In the genomic region with DNA sequence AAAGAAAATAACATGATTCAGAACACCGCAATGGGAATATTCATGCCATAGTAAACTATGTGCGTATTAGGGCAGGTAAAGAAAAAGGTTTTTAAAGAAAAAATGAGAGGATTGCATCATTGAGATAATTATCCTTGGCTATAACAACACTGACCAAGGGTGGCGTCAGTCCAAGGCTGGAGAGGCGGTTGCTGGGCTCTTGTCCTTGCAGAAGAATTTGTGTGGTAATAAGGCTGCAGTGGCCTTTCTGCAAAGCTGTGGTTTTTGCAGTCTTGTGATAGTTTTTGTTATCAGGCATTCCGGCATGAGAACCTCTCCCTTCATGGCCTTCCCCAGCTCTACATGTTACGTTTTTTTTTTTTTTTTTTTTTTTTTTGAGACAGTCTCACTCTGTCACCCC, we compare ENCODE assay signal across 12 cellular contexts. TPM values are rescaled to one million over a fixed set of nuclear protein-coding genes. Genes with fewer than 3 reads are reported as not detected.
DNase-seq lines count a peak whose midpoint lies in the region; ATAC-seq and TF ChIP-seq lines count a peak whose summit lies in the region.
"Had no signal": no experiment of that assay in that cellular context is flagged by ENCODE, and none has a peak within 500 bp of the region (broad histone marks: within the 10 kb centered on the region; RNA-seq: fewer than 3 reads in every experiment).

No MANE protein-coding gene starts in this region.

- DNase-seq in AG20443 (ENCODE audit: low spot score) (peak; percentile 68), MG63 (peak; percentile 32), endodermal cell (no peak), mesenchymal stem cell (peak; percentile 86), foreskin keratinocyte (no peak), sigmoid colon (no peak), ascending aorta (ENCODE audit: low spot score in 2 of 2) (no peak)
- DNase-seq: CD8-positive, alpha-beta T cell; NCI-H2171; spleen had no signal

- no peak overlapping the region for H3K27ac Mint-ChIP-seq in endodermal cell
- H3K27ac Mint-ChIP-seq: CD8-positive, alpha-beta T cell had no signal

- H4K8ac ChIP-seq in mesenchymal stem cell (ENCODE audit: low read length) = no peak overlapping the region

- no peak overlapping the region for H2BK12ac ChIP-seq in mesenchymal stem cell (ENCODE audit: low read length in 2 of 2)

- peaks cover 29% of the 10 kb centered on the region for H3K36me3 Mint-ChIP-seq in endodermal cell (ENCODE audit: low read depth)

- TF ChIP-seq EP300 in sigmoid colon (IDR thresholded peaks at IDR 0.05) = no peak

- no peak overlapping the region for H3K4me3 Mint-ChIP-seq in endodermal cell
- H3K4me3 Mint-ChIP-seq: CD8-positive, alpha-beta T cell; central memory CD8-positive, alpha-beta T cell had no signal

- H3K27ac ChIP-seq in endodermal cell (ENCODE audit: low read depth, low read length) (no peak overlapping the region), mesenchymal stem cell (ENCODE audit: low read length, poor library complexity, severe bottlenecking) (no peak overlapping the region), foreskin keratinocyte (no peak overlapping the region), sigmoid colon (no peak overlapping the region), ascending aorta (no peak overlapping the region)
- H3K27ac ChIP-seq: spleen had no signal

- no peaks in the 10 kb centered on the region for H3K4me1 Mint-ChIP-seq in endodermal cell

- no peak overlapping the region for H2BK120ac ChIP-seq in mesenchymal stem cell (ENCODE audit: low read depth, low read length)

- H3K23ac ChIP-seq in mesenchymal stem cell (ENCODE audit: low read length in 2 of 2) = no peak overlapping the region

- WGBS in endodermal cell (ENCODE audit: insufficient coverage in 1 of 2, insufficient read length in 1 of 2), 2 experiments = 83 to 89% methylated on average over 2 to 5 of the region's 6 CpGs
- 87% methylated on average over 5 of the region's 6 CpGs for WGBS in mesenchymal stem cell
- WGBS in sigmoid colon, 2 donors = 85 to 88% methylated on average over 6 of the region's 6 CpGs

- H2BK5ac ChIP-seq in mesenchymal stem cell (ENCODE audit: low read depth, low read length, poor library complexity, severe bottlenecking) = no peak overlapping the region

- no peaks in the 10 kb centered on the region for H3K9me3 ChIP-seq in MG63
- no peaks in the 10 kb centered on the region for H3K9me3 ChIP-seq in endodermal cell (ENCODE audit: control insufficient read depth, low read length)
- H3K9me3 ChIP-seq in mesenchymal stem cell (ENCODE audit: control insufficient read depth, low read length) = no peaks in the 10 kb centered on the region
- no peaks in the 10 kb centered on the region for H3K9me3 ChIP-seq in sigmoid colon
- no peaks in the 10 kb centered on the region for H3K9me3 ChIP-seq in ascending aorta
- H3K9me3 ChIP-seq: spleen had no signal

- H3K9me3 Mint-ChIP-seq in endodermal cell = no peaks in the 10 kb centered on the region
- H3K9me3 Mint-ChIP-seq: CD8-positive, alpha-beta T cell; central memory CD8-positive, alpha-beta T cell had no signal

- H3K9ac ChIP-seq in endodermal cell (ENCODE audit: extremely low read depth, low read length, poor library complexity, severe bottlenecking) (no peak overlapping the region), mesenchymal stem cell (ENCODE audit: low read length) (no peak overlapping the region)

- no peaks in the 10 kb centered on the region for H3K27me3 Mint-ChIP-seq in endodermal cell (ENCODE audit: insufficient read depth)
- H3K27me3 Mint-ChIP-seq: central memory CD8-positive, alpha-beta T cell had no signal

- intact Hi-C loops in sigmoid colon (cut with DNase I) = no loop called here
- intact Hi-C loops in ascending aorta (cut with DNase I) = no loop called here

- H3K4me1 ChIP-seq in endodermal cell (ENCODE audit: control insufficient read depth, insufficient read depth, low read length) = no peaks in the 10 kb centered on the region
- no peaks in the 10 kb centered on the region for H3K4me1 ChIP-seq in mesenchymal stem cell (ENCODE audit: control insufficient read depth, insufficient read depth, low read depth, low read length)
- H3K4me1 ChIP-seq in foreskin keratinocyte = no peaks in the 10 kb centered on the region
- no peaks in the 10 kb centered on the region for H3K4me1 ChIP-seq in sigmoid colon
- no peaks in the 10 kb centered on the region for H3K4me1 ChIP-seq in ascending aorta
- H3K4me1 ChIP-seq: spleen had no signal

- H3K14ac ChIP-seq in mesenchymal stem cell (ENCODE audit: low read length in 2 of 2) = no peak overlapping the region

- H3K36me3 ChIP-seq in MG63 (peaks cover 76% of the 10 kb centered on the region), endodermal cell (ENCODE audit: control insufficient read depth, insufficient read depth, low read length) (peaks cover 33% of the 10 kb centered on the region), mesenchymal stem cell (ENCODE audit: control insufficient read depth in 1 of 2, insufficient read depth in 2 of 2, low read depth in 1 of 2, low read length in 2 of 2) (peaks cover 25 to 47% of the 10 kb centered on the region in 2 experiments), sigmoid colon (peaks cover 6 to 31% (median 23%) of the 10 kb centered on the region in 4 donors), ascending aorta (peaks cover 24 to 26% of the 10 kb centered on the region in 2 donors)

- no peak overlapping the region for H2AFZ ChIP-seq in mesenchymal stem cell (ENCODE audit: low read depth, low read length)

- TF ChIP-seq CTCF in endodermal cell (conservative IDR thresholded peaks at IDR 0.05) (peak; percentile 29), foreskin keratinocyte (conservative IDR thresholded peaks at IDR 0.05) (no peak), sigmoid colon (IDR thresholded peaks at IDR 0.05) (no peak), ascending aorta (IDR thresholded peaks at IDR 0.05) (no peak)

- no peak for TF ChIP-seq POLR2A in sigmoid colon (IDR thresholded peaks at IDR 0.05)

- peaks cover 28% of the 10 kb centered on the region for H3K79me1 ChIP-seq in mesenchymal stem cell (replicated peaks; ENCODE audit: low read length, poor library complexity, severe bottlenecking)

- no peak overlapping the region for H3K18ac ChIP-seq in mesenchymal stem cell (ENCODE audit: low read depth in 1 of 2, low read length in 2 of 2)

- H4K91ac ChIP-seq in mesenchymal stem cell (ENCODE audit: low read length) = no peak overlapping the region

- no peak overlapping the region for H2BK15ac ChIP-seq in mesenchymal stem cell (ENCODE audit: low read depth, poor library complexity, severe bottlenecking)

- H3K4me2 ChIP-seq in mesenchymal stem cell (ENCODE audit: low read length, poor library complexity, severe bottlenecking) = no peak overlapping the region

- no peak overlapping the region for H2AK5ac ChIP-seq in mesenchymal stem cell (ENCODE audit: low read length, severe bottlenecking)

- H3K27me3 ChIP-seq in MG63 (no peaks in the 10 kb centered on the region), endodermal cell (ENCODE audit: control insufficient read depth, insufficient read depth, low read length, poor library complexity, severe bottlenecking) (no peaks in the 10 kb centered on the region), mesenchymal stem cell (ENCODE audit: control insufficient read depth in 1 of 2, insufficient read depth in 1 of 2, low read length in 2 of 2) (no peaks in the 10 kb centered on the region), foreskin keratinocyte (no peaks in the 10 kb centered on the region), sigmoid colon (no peaks in the 10 kb centered on the region), ascending aorta (no peaks in the 10 kb centered on the region)
- H3K27me3 ChIP-seq: spleen had no signal

- no peak for ATAC-seq in foreskin keratinocyte
- ATAC-seq in HG02623 (IDR thresholded peaks at IDR 0.05; ENCODE audit: unreplicated experiment) = no peak
- ATAC-seq: CD8-positive, alpha-beta T cell had no signal

- H3K4me3 ChIP-seq in MG63 (no peak overlapping the region), endodermal cell (ENCODE audit: low read length) (no peak overlapping the region), mesenchymal stem cell (ENCODE audit: insufficient read depth in 1 of 2, low read depth in 1 of 2, low read length in 2 of 2) (no peak overlapping the region), sigmoid colon (no peak overlapping the region), ascending aorta (no peak overlapping the region)
- H3K4me3 ChIP-seq: spleen had no signal

- no peak overlapping the region for H3K4ac ChIP-seq in mesenchymal stem cell (ENCODE audit: low read depth in 1 of 2, low read length in 2 of 2)

RNA-seq across cellular contexts. Expression of gene BOD1, which starts 14.0 kb away (rescaled TPM):
- 158 and 173 TPM in 2 replicates for total RNA-seq in MG63 (2014; rRNA removed; shearing (Covaris generic); ENCODE audit: low replicate concordance)
- total RNA-seq in endodermal cell = 10 to 100 TPM; 79.3 to 92.9 TPM
- 144 TPM for polyA plus RNA-seq in endodermal cell (2013, experiment 1 of 2)
- 121 TPM for polyA plus RNA-seq in endodermal cell (2013, experiment 2 of 2)
- 79.3 TPM for polyA plus RNA-seq in mesenchymal stem cell (2013, experiment 1 of 2)
- polyA plus RNA-seq in mesenchymal stem cell (2013, experiment 2 of 2) = 84.2 TPM
- 58.5 and 67.2 TPM in 2 replicates for total RNA-seq in foreskin keratinocyte
- 51.8 and 61.2 TPM in 2 replicates for polyA plus RNA-seq in foreskin keratinocyte
- total RNA-seq in sigmoid colon = 10 to 100 TPM; 39.3 to 71.3 (median 54.3) TPM
- polyA plus RNA-seq in sigmoid colon = 10 to 100 TPM; 17.6 to 37.2 (median 31.0) TPM
- 60.5 TPM for total RNA-seq in ascending aorta

Comparison
In these comparisons a context has a peak if more than half of its experiments do, and no peak if none do; other contexts are left out.
1. DNase-seq: peak in AG20443 (single experiment), MG63 (single experiment) and mesenchymal stem cell (single experiment); none in endodermal cell (single experiment), foreskin keratinocyte (0 of 2), sigmoid colon (single experiment) and ascending aorta (0 of 2).